Comparison of ENCODE assay signal across 20 cellular contexts in genomic region chr1:2969870-2970291, GRCh38. TPM values are rescaled to one million over a fixed set of nuclear protein-coding genes. Genes with fewer than 3 reads are reported as not detected.
"Had no signal": no experiment of that assay in that cellular context is flagged by ENCODE, and none has a peak within 500 bp of the region (broad histone marks: within the 10 kb centered on the region; RNA-seq: fewer than 3 reads in every experiment).

No MANE protein-coding gene starts in this region.

- H3K9me3 Mint-ChIP-seq: activated T-cell treated with anti-CD3 and anti-CD28 coated beads, Interleukin-2, amount 50 U/mL, for 4 hours; dendritic cell treated with granulocyte-macrophage colony-stimulating factor and Interleukin-4, amounts not matched to agents 40 ng/mL and 50 ng/mL, for 4 days; immature natural killer cell; naive thymus-derived CD8-positive, alpha-beta T cell had no signal

- H3K4me3 ChIP-seq: mucosa of descending colon, skin epidermis had no signal

- ATAC-seq: activated T-cell treated with anti-CD3 and anti-CD28 coated beads, Interleukin-2, amount 50 U/mL, for 4 hours; left cardiac atrium; mucosa of descending colon; naive thymus-derived CD8-positive, alpha-beta T cell had no signal

- H3K4me1 Mint-ChIP-seq: endodermal cell had no signal

- H3K4me3 Mint-ChIP-seq: activated T-cell treated with anti-CD3 and anti-CD28 coated beads, Interleukin-2, amount 50 U/mL, for 4 hours; dendritic cell treated with granulocyte-macrophage colony-stimulating factor and Interleukin-4, amounts not matched to agents 40 ng/mL and 50 ng/mL, for 4 days; endodermal cell; immature natural killer cell; naive thymus-derived CD8-positive, alpha-beta T cell had no signal

- H3K36me3 Mint-ChIP-seq: immature natural killer cell; naive thymus-derived CD8-positive, alpha-beta T cell had no signal

- DNase-seq: activated CD4-positive, alpha-beta T cell treated with anti-CD3 and anti-CD28 coated beads, Interleukin-2, amount 50 U/mL, for 48 hours; activated CD4-positive, CD25-positive, alpha-beta regulatory T cell treated with anti-CD3 and anti-CD28 coated beads, Interleukin-2, amount 50 U/mL, for 72 hours; activated naive CD4-positive, alpha-beta T cell treated with Interleukin-2 at 50 U/mL for 16 hours; central memory CD4-positive, alpha-beta T cell; endodermal cell; immature natural killer cell; left cardiac atrium; mammary epithelial cell; occipital lobe; trophoblast cell had no signal

- H3K27ac Mint-ChIP-seq: dendritic cell treated with granulocyte-macrophage colony-stimulating factor and Interleukin-4, amounts not matched to agents 40 ng/mL and 50 ng/mL, for 4 days; endodermal cell; immature natural killer cell; naive thymus-derived CD8-positive, alpha-beta T cell had no signal

RNA-seq across cellular contexts. Expression of gene ACTRT2, which starts 51.4 kb away (rescaled TPM):
- total RNA-seq: activated T-cell treated with anti-CD3 and anti-CD28 coated beads, Interleukin-2, amount 50 U/mL, for 4 hours; endodermal cell; glomerular endothelial cell; left cardiac atrium; mammary epithelial cell; mucosa of descending colon; naive thymus-derived CD8-positive, alpha-beta T cell; occipital lobe; pulmonary artery endothelial cell; T-helper 2 cell treated with Interferon-gamma antibody and Interleukin-4, amounts not matched to agents 100 ng/mL and 5 ng/mL, for 36 hours had no signal
- polyA plus RNA-seq: adipose tissue; esophagus; immature natural killer cell; mammary epithelial cell; naive thymus-derived CD8-positive, alpha-beta T cell had no signal
